In genomic region chr11:121889168-121889567, GRCh38 we compare ENCODE assay signal across 16 cellular contexts.
DNase-seq lines count a peak whose midpoint lies in the region; ATAC-seq and TF ChIP-seq lines count a peak whose summit lies in the region.
"Had no signal": no experiment of that assay in that cellular context is flagged by ENCODE, and none has a peak within 500 bp of the region (broad histone marks: within the 10 kb centered on the region; RNA-seq: fewer than 3 reads in every experiment).

No MANE protein-coding gene starts in this region.

- H2AFZ ChIP-seq in SK-N-SH (ENCODE audit: low read depth) (no peak overlapping the region), PC-9 (no peak overlapping the region)

- H3F3A ChIP-seq in SK-N-SH (replicated peaks; ENCODE audit: insufficient read depth) = no peaks in the 10 kb centered on the region
- H3F3A ChIP-seq in PC-9 (ENCODE audit: insufficient read depth, low read depth) = peaks cover 19% of the 10 kb centered on the region

- H3K4me2 ChIP-seq in SK-N-SH (no peak overlapping the region), PC-9 (no peak overlapping the region)

- no peaks in the 10 kb centered on the region for H3K4me1 Mint-ChIP-seq in T-helper 17 cell

- H4K20me1 ChIP-seq in SK-N-SH (ENCODE audit: insufficient read depth) = no peaks in the 10 kb centered on the region
- no peaks in the 10 kb centered on the region for H4K20me1 ChIP-seq in PC-9 (ENCODE audit: insufficient read depth)

- TF ChIP-seq EP300 in SK-N-SH (IDR thresholded peaks at IDR 0.05; ENCODE audit: borderline replicate concordance in 1 of 2, low read depth in 1 of 2, low read length in 1 of 2) = no peak

- no peaks in the 10 kb centered on the region for H3K9me3 ChIP-seq in SK-N-SH
- H3K9me3 ChIP-seq in PC-9 (ENCODE audit: insufficient read depth, low read depth) = no peaks in the 10 kb centered on the region
- no peaks in the 10 kb centered on the region for H3K9me3 ChIP-seq in T-helper 17 cell (ENCODE audit: control insufficient read depth, low read length, poor library complexity, severe bottlenecking)

- CTCF ChIA-PET in SK-N-SH (lab: Yijun Ruan, JAX) (interaction anchor here (1.0 kb wide), 1 partner anchor 12 kb away, joined by 3 read pairs; no protein-coding TSS in a partner anchor), PC-9 (lab: Charles Lee) (no interaction called here)

- intact Hi-C loops in PC-9 (cut with micrococcal nuclease; ENCODE audit: unreplicated experiment) = no loop called here

- POLR2A ChIA-PET in SK-N-SH (lab: Yijun Ruan, JAX) = no interaction called here
- POLR2A ChIA-PET in PC-9 (lab: Charles Lee; ENCODE audit: unreplicated experiment) = no interaction called here

- no peak overlapping the region for H3K27ac Mint-ChIP-seq in T-helper 17 cell

- H3K4me3 ChIP-seq in SK-N-SH (ENCODE audit: low read depth in 2 of 2, low read length in 1 of 2) (no peak overlapping the region), PC-9 (no peak overlapping the region), fibroblast of the aortic adventitia (ENCODE audit: low read depth, low read length) (no peak overlapping the region)

- H3K36me3 ChIP-seq in SK-N-SH (replicated peaks in 1 of 2; ENCODE audit: control insufficient read depth in 1 of 2, insufficient read depth in 2 of 2, low read length in 1 of 2) (no peaks in the 10 kb centered on the region), PC-9 (ENCODE audit: low read depth) (no peaks in the 10 kb centered on the region)

- no peaks in the 10 kb centered on the region for H3K9me2 ChIP-seq in SK-N-SH
- H3K9me2 ChIP-seq in PC-9 (ENCODE audit: insufficient read depth) = no peaks in the 10 kb centered on the region

- no peak overlapping the region for H3K9ac ChIP-seq in SK-N-SH

- H3K27me3 ChIP-seq in SK-N-SH (ENCODE audit: insufficient read depth) = no peaks in the 10 kb centered on the region
- H3K27me3 ChIP-seq in PC-9 (ENCODE audit: insufficient read depth, low read depth) = no peaks in the 10 kb centered on the region

- H3K27ac ChIP-seq in SK-N-SH (ENCODE audit: low read depth in 2 of 2, low read length in 1 of 2) (no peak overlapping the region), PC-9 (0 out of 2 replicates have a peak overlapping the region, but pooled peaks have one; percentile 27)
- H3K27ac ChIP-seq: 22Rv1 had no signal

- no TSS peak for BruUV-seq in PC-9 (replicated peaks; lab: Mats Ljungman, UMichigan)

- H3K79me2 ChIP-seq in SK-N-SH (ENCODE audit: insufficient read depth) (no peaks in the 10 kb centered on the region), PC-9 (ENCODE audit: low read depth) (no peaks in the 10 kb centered on the region)

- H3K4me3 Mint-ChIP-seq in T-helper 17 cell = no peak overlapping the region

- no peak for ATAC-seq in SK-N-SH treated with all-trans-retinoic acid at 6 μM for 48 hours
- ATAC-seq in T-helper 17 cell = no peak
- ATAC-seq: HCT116, Panc1 had no signal

- TF ChIP-seq RAD21 in SK-N-SH (IDR thresholded peaks at IDR 0.05; ENCODE audit: low read length) = no peak

- H3K36me3 Mint-ChIP-seq in T-helper 17 cell (ENCODE audit: low read depth) = no peaks in the 10 kb centered on the region

- WGBS in SK-N-SH (ENCODE audit: low lambda C conversion rate) = 88% methylated on average over 6 of the region's 6 CpGs

- no peak for DNase-seq in SK-N-SH
- DNase-seq in PC-9 = no peak
- peak; percentile 36 for DNase-seq in fibroblast of the aortic adventitia (ENCODE audit: low read depth)
- DNase-seq in T-helper 17 cell = no peak
- no peak for DNase-seq in stimulated activated CD4-positive, alpha-beta T cell treated with anti-CD3 and anti-CD28 coated beads, Interleukin-15, amount 100 ng/mL, for 24 hours
- no peak for DNase-seq in AG20443 (ENCODE audit: low spot score)
- DNase-seq in activated CD4-positive, CD25-positive, alpha-beta regulatory T cell (lab: John Stamatoyannopoulos, UW) = no peak
- DNase-seq: C1 segment of cervical spinal cord, NCI-H1105 treated with DMSO at 0.1 percent for 48 hours, NCI-H187, NCI-H446, SHP77 had no signal

- no peaks in the 10 kb centered on the region for H3K27me3 Mint-ChIP-seq in T-helper 17 cell

- H3K4me1 ChIP-seq in SK-N-SH (ENCODE audit: control insufficient read depth in 1 of 2, insufficient read depth in 2 of 2, low read depth in 1 of 2, low read length in 1 of 2) = peaks cover 0 to 6% of the 10 kb centered on the region in 2 experiments; a peak in 1 of 4 replicates
- H3K4me1 ChIP-seq in PC-9 (replicated peaks; ENCODE audit: insufficient read depth) = peaks cover 50% of the 10 kb centered on the region

- no peak for TF ChIP-seq CTCF in SK-N-SH (IDR thresholded peaks at IDR 0.05)
- TF ChIP-seq CTCF in PC-9 (conservative IDR thresholded peaks at IDR 0.05) = no peak
- no peak for TF ChIP-seq CTCF in fibroblast of the aortic adventitia (IDR thresholded peaks at IDR 0.05; ENCODE audit: insufficient read depth, low read length)

TF ChIP-seq in SK-N-SH, 30 proteins besides CTCF, POLR2A, EP300 and RAD21:
- TF ChIP-seq RXRA (IDR thresholded peaks at IDR 0.05; ENCODE audit: borderline replicate concordance, low read depth) = no peak
- peak; percentile 6; the same call in 1 of the 2 replicates for TF ChIP-seq TCF12 (IDR thresholded peaks at IDR 0.05)
TF ChIP-seq in SK-N-SH: peak in this region for 1.

TF ChIP-seq in SK-N-SH treated with all-trans-retinoic acid at 6 μM for 48 hours, 23 proteins besides CTCF, POLR2A, EP300 and RAD21:
- TF ChIP-seq TOX (CRISPR knock-in tag; IDR thresholded peaks at IDR 0.05; ENCODE audit: borderline replicate concordance) = no peak
- no peak for TF ChIP-seq RARB (CRISPR knock-in tag; IDR thresholded peaks at IDR 0.05)
- TF ChIP-seq TSHZ2 (CRISPR knock-in tag; IDR thresholded peaks at IDR 0.05) = no peak
- no peak for TF ChIP-seq ZFP30 (CRISPR knock-in tag; IDR thresholded peaks at IDR 0.05)
- no peak for TF ChIP-seq OSR1 (CRISPR knock-in tag; IDR thresholded peaks at IDR 0.05)
- TF ChIP-seq POU6F1 (CRISPR knock-in tag; IDR thresholded peaks at IDR 0.05; ENCODE audit: borderline replicate concordance, low read depth) = no peak
- no peak for TF ChIP-seq ARNTL (CRISPR knock-in tag; IDR thresholded peaks at IDR 0.05; ENCODE audit: borderline replicate concordance, low read depth)
- no peak for TF ChIP-seq ZC3H10 (CRISPR knock-in tag; IDR thresholded peaks at IDR 0.05)
- TF ChIP-seq SNAI2 (CRISPR knock-in tag; IDR thresholded peaks at IDR 0.05) = no peak
- TF ChIP-seq ISL1 (CRISPR knock-in tag; IDR thresholded peaks at IDR 0.05) = no peak
- TF ChIP-seq ESRRG (CRISPR knock-in tag; IDR thresholded peaks at IDR 0.05) = no peak
- TF ChIP-seq ZFP3 (CRISPR knock-in tag; IDR thresholded peaks at IDR 0.05) = no peak
- no peak for TF ChIP-seq BACH2 (CRISPR knock-in tag; IDR thresholded peaks at IDR 0.05; ENCODE audit: borderline replicate concordance)
- TF ChIP-seq CREB5 (CRISPR knock-in tag; IDR thresholded peaks at IDR 0.05; ENCODE audit: low read depth) = no peak
- no peak for TF ChIP-seq ZNF70 (CRISPR knock-in tag; IDR thresholded peaks at IDR 0.05)
